ENCODE assay signal across 8 cellular contexts in the genomic region with DNA sequence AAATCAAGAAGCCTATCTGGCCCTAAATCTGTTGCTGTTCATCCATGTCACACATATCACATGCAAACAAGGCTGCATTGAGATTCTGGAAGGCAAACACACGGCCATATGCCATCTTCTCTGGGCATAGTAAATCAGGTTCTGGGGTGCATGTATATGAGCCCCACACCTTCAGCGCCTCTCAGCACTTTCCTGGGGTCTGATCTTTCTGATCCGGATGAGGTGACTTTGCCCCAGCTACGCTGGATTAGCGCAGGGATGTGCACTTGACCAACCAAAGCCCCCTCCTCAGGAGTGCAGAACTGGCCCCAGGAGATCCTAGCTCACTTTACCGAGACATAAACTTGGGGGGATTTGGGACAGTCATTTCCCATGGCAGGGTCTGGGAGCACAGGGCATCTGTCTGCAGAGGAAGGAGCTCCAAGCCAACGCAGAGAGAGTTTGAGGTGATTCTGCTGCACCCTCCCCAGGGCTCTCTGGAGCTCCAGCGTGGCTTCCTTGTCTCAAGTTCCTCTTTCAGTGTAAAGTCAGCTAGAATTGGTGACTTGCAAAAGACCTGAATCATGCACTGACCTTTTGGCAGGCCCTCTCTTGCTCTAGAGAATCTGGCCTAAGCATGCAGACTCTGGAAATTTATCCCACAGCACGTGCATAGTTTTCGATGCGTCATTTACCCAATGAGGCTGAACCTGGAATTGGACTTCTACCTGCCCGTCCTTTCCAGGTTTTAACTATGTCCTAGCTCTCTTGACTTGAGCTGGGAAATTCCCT.
DNase-seq lines count a peak whose midpoint lies in the region; ATAC-seq and TF ChIP-seq lines count a peak whose summit lies in the region.

No MANE protein-coding gene starts in this region.

- H3K4me1 ChIP-seq in BLaER1 (peaks cover 67% of the 10 kb centered on the region), osteoblast (ENCODE audit: insufficient read depth, low read length) (no peaks in the 10 kb centered on the region)

- DNase-seq in RWPE1 (ENCODE audit: low spot score) (peak; percentile 56), erythroblast (lab: John Stamatoyannopoulos, UW) (peak; percentile 65 to 67), osteoblast (ENCODE audit: insufficient read length, low spot score, missing footprints) (peak; percentile 75), HuH-7 (ENCODE audit: low spot score) (no peak), NCI-H1417 (lab: John Stamatoyannopoulos, UW) (no peak)

- ATAC-seq in GM21381 (IDR thresholded peaks at IDR 0.05; ENCODE audit: unreplicated experiment), result peak; percentile 25
- ATAC-seq in HG03342 (IDR thresholded peaks at IDR 0.05; ENCODE audit: unreplicated experiment), result no peak

- no peak for TF ChIP-seq POLR2A in erythroblast (IDR thresholded peaks at IDR 0.05; ENCODE audit: low read length)

- H3K9ac ChIP-seq in BLaER1, result peak overlapping the region; percentile 48; the same call in 1 of the 2 replicates

- no peak overlapping the region for H2AFZ ChIP-seq in osteoblast (ENCODE audit: low read length)

- H4K20me1 ChIP-seq in BLaER1 (peaks cover 17% of the 10 kb centered on the region), osteoblast (ENCODE audit: insufficient read depth, low read length) (no peaks in the 10 kb centered on the region)

- no peaks in the 10 kb centered on the region for H3K79me2 ChIP-seq in osteoblast (ENCODE audit: insufficient read depth, low read length)

- no peaks in the 10 kb centered on the region for H3K36me3 ChIP-seq in BLaER1
- no peaks in the 10 kb centered on the region for H3K36me3 ChIP-seq in osteoblast (ENCODE audit: insufficient read depth, low read length)

- TF ChIP-seq CTCF in RWPE1 (conservative IDR thresholded peaks at IDR 0.05; ENCODE audit: low read depth), result no peak
- TF ChIP-seq CTCF in osteoblast (IDR thresholded peaks at IDR 0.05; ENCODE audit: extremely low read depth, low read depth, low read length), result no peak

- H3K4me3 ChIP-seq in BLaER1, result no peak overlapping the region
- H3K4me3 ChIP-seq in osteoblast (ENCODE audit: insufficient read depth, low read length), result no peak overlapping the region

- peak overlapping the region; percentile 98 for H3K4me2 ChIP-seq in BLaER1
- no peak overlapping the region for H3K4me2 ChIP-seq in osteoblast (ENCODE audit: insufficient read depth, low read length)

- H3K9me3 ChIP-seq in BLaER1, result no peaks in the 10 kb centered on the region
- no peaks in the 10 kb centered on the region for H3K9me3 ChIP-seq in osteoblast (ENCODE audit: low read depth, low read length)

- CTCF ChIA-PET in RWPE1 (lab: Yijun Ruan, JAX), result no interaction called here

- H3K27me3 ChIP-seq in BLaER1, result no peaks in the 10 kb centered on the region
- H3K27me3 ChIP-seq in osteoblast (ENCODE audit: insufficient read depth, low read length), result no peaks in the 10 kb centered on the region

- POLR2A ChIA-PET in RWPE1 (lab: Yijun Ruan, JAX; ENCODE audit: low non-redundant PET), result interaction anchor here (0.8 kb wide), 1 partner anchor 48 kb away, joined by 4 read pairs; no protein-coding TSS in a partner anchor

- H3K27ac ChIP-seq in BLaER1 (peak overlapping the region; percentile 92), RWPE1 (peak overlapping the region; percentile 86), osteoblast (ENCODE audit: low read depth, low read length) (no peak overlapping the region)

Comparison
In these comparisons a context has a peak if more than half of its experiments do, and no peak if none do; other contexts are left out.
1. DNase-seq: peak in RWPE1 (single experiment), erythroblast (2 of 2) and osteoblast (single experiment); none in HuH-7 (single experiment) and NCI-H1417 (0 of 3).